Comparison of ENCODE assay signal across 8 cellular contexts in genomic region chr7:98878365-98879197, GRCh38. TPM values are rescaled to one million over a fixed set of nuclear protein-coding genes. Genes with fewer than 3 reads are reported as not detected.
A peak's percentile ranks its signal among the peaks of the same experiment; 100 is the strongest.
DNase-seq lines count a peak whose midpoint lies in the region; ATAC-seq and TF ChIP-seq lines count a peak whose summit lies in the region.

TSS of gene TRRAP (plus strand) at chr7:98878532. CDS start at chr7:98881151, 2,619 bp downstream.

- H3K9ac ChIP-seq in mammary epithelial cell (ENCODE audit: insufficient read depth, low read length) (peak within 1 kb of the TSS; percentile 76), smooth muscle cell (ENCODE audit: low read depth) (peak within 1 kb of the TSS; percentile 98)

- H3F3A ChIP-seq in smooth muscle cell (ENCODE audit: low read depth), result no peaks in the 10 kb centered on the region

- dilution Hi-C loops in mammary epithelial cell (cut with HindIII; ENCODE audit: low sequenced_read_pairs), result no loop called here

- H3K4me2 ChIP-seq in mammary epithelial cell (ENCODE audit: insufficient read depth, low read depth, low read length) (peak within 1 kb of the TSS; percentile 83), smooth muscle cell (peak within 1 kb of the TSS; percentile 99)

- H3K9me3 ChIP-seq in mammary epithelial cell (replicated peaks; ENCODE audit: insufficient read depth, low read length), result no peaks in the 10 kb centered on the region
- H3K9me3 ChIP-seq in smooth muscle cell (replicated peaks; ENCODE audit: low read depth), result no peaks in the 10 kb centered on the region

- in situ Hi-C loops in mammary epithelial cell (cut with MboI; ENCODE audit: low sequenced_read_pairs in 2 of 2), result no loop called here

- H3K27ac ChIP-seq in VCaP (peak within 1 kb of the TSS; percentile 96), mammary epithelial cell (ENCODE audit: insufficient read depth, low read depth, low read length) (peak within 1 kb of the TSS; percentile 67), smooth muscle cell (ENCODE audit: low read depth) (peak within 1 kb of the TSS; percentile 68)

- BruUV-seq in mammary epithelial cell (replicated peaks; lab: Mats Ljungman, UMichigan), result TSS peak; percentile 69

- ATAC-seq in HG02571 (IDR thresholded peaks at IDR 0.05; ENCODE audit: unreplicated experiment), result peak; percentile 64

- 0% methylated on average over 18 of the region's 113 CpGs for WGBS in mammary epithelial cell (ENCODE audit: low coverage, missing lambda C conversion rate)
- WGBS in smooth muscle cell (ENCODE audit: low lambda C conversion rate), result under 1% methylated on average over 62 of the region's 113 CpGs

- intact Hi-C loops in mammary epithelial cell (cut with micrococcal nuclease), result no loop called here

- H4K20me1 ChIP-seq in mammary epithelial cell (ENCODE audit: insufficient read depth, low read length), result no peaks in the 10 kb centered on the region
- peaks cover 24% of the 10 kb centered on the region for H4K20me1 ChIP-seq in smooth muscle cell (ENCODE audit: low read depth)

- H3K36me3 ChIP-seq in mammary epithelial cell (ENCODE audit: insufficient read depth, low read length) (peaks cover 7% of the 10 kb centered on the region), smooth muscle cell (ENCODE audit: low read depth) (peaks cover 13% of the 10 kb centered on the region)

- TF ChIP-seq CTCF in VCaP (conservative IDR thresholded peaks at IDR 0.05) (peak; percentile 98), mammary epithelial cell (conservative IDR thresholded peaks at IDR 0.05 in 1 of 2, IDR thresholded peaks at IDR 0.05 in 1 of 2; ENCODE audit: extremely low read depth in 1 of 2, insufficient read depth in 1 of 2, low read depth in 1 of 2, low read length in 2 of 2) (peak; percentile 40 to 76), smooth muscle cell (IDR thresholded peaks at IDR 0.05; ENCODE audit: borderline replicate concordance, insufficient read depth, poor library complexity, severe bottlenecking) (peak; percentile 98)

- CTCF ChIA-PET in mammary epithelial cell (lab: Charles Lee; ENCODE audit: low non-redundant PET), result interaction anchor here (0.5 kb wide), 1 partner anchor 853 kb away, joined by 11 read pairs; no protein-coding TSS in a partner anchor

- H3K27me3 ChIP-seq in mammary epithelial cell (ENCODE audit: insufficient read depth, low read length), result no peaks in the 10 kb centered on the region
- no peaks in the 10 kb centered on the region for H3K27me3 ChIP-seq in smooth muscle cell (ENCODE audit: low read depth)

- H3K4me3 ChIP-seq in mammary epithelial cell (replicated peaks in 1 of 3; ENCODE audit: insufficient read depth in 1 of 3, low read depth in 2 of 3, low read length in 3 of 3), result peak within 1 kb of the TSS; percentile 70 to 87 (median 81)
- H3K4me3 ChIP-seq in smooth muscle cell, result peak within 1 kb of the TSS; percentile 100

- H3K4me1 ChIP-seq in mammary epithelial cell (ENCODE audit: insufficient read depth, low read length), result peaks cover 12% of the 10 kb centered on the region
- peaks cover 6% of the 10 kb centered on the region for H3K4me1 ChIP-seq in smooth muscle cell (ENCODE audit: low read depth)

- peaks cover 43% of the 10 kb centered on the region for H3K79me2 ChIP-seq in mammary epithelial cell (ENCODE audit: insufficient read depth, low read length)
- H3K79me2 ChIP-seq in smooth muscle cell (ENCODE audit: low read depth), result peaks cover 46% of the 10 kb centered on the region

- peak within 1 kb of the TSS; percentile 97 for H2AFZ ChIP-seq in mammary epithelial cell (ENCODE audit: low read depth, low read length)
- peak within 1 kb of the TSS; percentile 91 for H2AFZ ChIP-seq in smooth muscle cell (ENCODE audit: low read depth)

- DNase-seq in NCI-H1417 (lab: John Stamatoyannopoulos, UW) (peak; percentile 74 to 89 (median 84)), NCI-H1417 treated with DMSO at 0.1 percent for 48 hours (lab: John Stamatoyannopoulos, UW) (no peak), NCI-H1092 treated with DMSO at 0.1 percent for 48 hours (lab: John Stamatoyannopoulos, UW) (peak; percentile 66), mammary epithelial cell (peak; percentile 54), iPS-NIHi7 (ENCODE audit: extremely low spot score) (peak; percentile 94), smooth muscle cell (lab: John Stamatoyannopoulos, UW; ENCODE audit: unreplicated experiment) (peak; percentile 20)

RNA-seq across cellular contexts. Expression of gene TRRAP, which starts in this region (rescaled TPM):
- total RNA-seq in mammary epithelial cell, result 10 to 100 TPM; 18.3 to 29.1 TPM
- 12.7 TPM for polyA plus RNA-seq in mammary epithelial cell
- polyA minus RNA-seq in mammary epithelial cell, result 47.2 TPM
- total RNA-seq in smooth muscle cell, result 15.0 and 24.8 TPM in 2 replicates
- 3.9 and 6.4 TPM in 2 replicates for polyA plus RNA-seq in smooth muscle cell
